ENCODE assay signal across 10 cellular contexts in the genomic region with DNA sequence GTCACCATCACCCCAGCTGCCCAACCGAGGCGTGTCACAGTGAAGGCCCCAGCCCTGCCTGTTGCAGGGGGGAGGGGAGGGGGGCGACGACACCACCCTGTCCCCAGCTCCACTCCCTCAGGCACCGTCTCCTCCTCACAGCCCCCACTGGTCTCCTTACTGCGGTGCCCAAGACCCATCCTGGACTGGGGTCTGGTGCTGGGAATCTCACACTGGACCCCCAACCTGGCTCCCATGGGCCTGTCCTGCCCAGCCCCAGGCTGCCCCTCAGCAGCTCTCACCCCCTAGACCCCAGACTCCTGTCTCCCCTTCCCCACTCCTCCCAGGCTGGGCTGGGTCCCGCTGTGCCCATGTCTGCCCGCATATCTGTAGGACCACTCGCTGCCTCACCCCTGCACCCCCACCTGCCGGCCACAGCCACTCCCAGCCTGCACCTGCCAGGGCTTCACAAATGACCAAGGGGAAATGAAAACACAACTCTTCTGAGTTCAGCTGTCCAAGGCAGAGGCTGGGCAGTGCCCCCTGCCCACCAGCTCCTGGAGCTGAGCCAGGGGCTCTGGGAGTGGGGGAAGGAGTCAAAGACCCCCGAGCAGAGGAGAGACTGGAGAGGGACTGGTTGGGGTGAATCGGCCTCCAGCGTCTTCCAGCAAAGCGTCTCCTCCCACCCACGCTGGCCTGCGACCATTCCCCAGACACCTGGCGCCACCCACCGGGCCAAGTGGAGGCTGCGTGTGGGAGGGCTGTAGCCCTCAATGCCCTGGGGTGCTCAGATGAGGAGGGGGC. TPM values are rescaled to one million over a fixed set of nuclear protein-coding genes. Genes with fewer than 3 reads are reported as not detected.
DNase-seq lines count a peak whose midpoint lies in the region; ATAC-seq, FAIRE-seq and TF ChIP-seq lines count a peak whose summit lies in the region.
"Had no signal": no experiment of that assay in that cellular context is flagged by ENCODE, and none has a peak within 500 bp of the region (broad histone marks: within the 10 kb centered on the region; RNA-seq: fewer than 3 reads in every experiment).

No MANE protein-coding gene starts in this region.

- no peaks in the 10 kb centered on the region for H3K36me3 Mint-ChIP-seq in naive thymus-derived CD4-positive, alpha-beta T cell

- H3K4me1 ChIP-seq in H1 (replicated peaks in 1 of 4; ENCODE audit: control insufficient read depth in 3 of 4, insufficient read depth in 4 of 4, low read length in 3 of 4) = peaks cover 0 to 9% (median 0%) of the 10 kb centered on the region in 4 experiments; a peak in 3 of 7 replicates
- H3K4me1 ChIP-seq in naive thymus-derived CD4-positive, alpha-beta T cell (ENCODE audit: control insufficient read depth in 2 of 2, insufficient read depth in 2 of 2, low read length in 2 of 2) = peaks cover 0 to 9% of the 10 kb centered on the region in 2 donors
- H3K4me1 ChIP-seq in tibial nerve = peaks cover 0 to 43% (median 35%) of the 10 kb centered on the region in 4 donors

- H3K27ac ChIP-seq in H1 (ENCODE audit: low read depth, low read length) (no peak overlapping the region), tibial nerve (no peak overlapping the region)
- no peak overlapping the region for H3K27ac ChIP-seq in naive thymus-derived CD4-positive, alpha-beta T cell (ENCODE audit: low read depth, low read length)
- H3K27ac ChIP-seq: SK-N-MC, skin epidermis had no signal

- no peak overlapping the region for H3K9ac ChIP-seq in H1 (replicated peaks in 1 of 4; ENCODE audit: extremely low read depth in 1 of 4, low read depth in 3 of 4, low read length in 3 of 4)

- H2AFZ ChIP-seq in H1 (ENCODE audit: low read length) = no peak overlapping the region

- H3K23ac ChIP-seq in H1 (ENCODE audit: insufficient read length) = no peak overlapping the region

- FAIRE-seq in H1 (lab: Jason Lieb, UNC) = no peak

- H3K18ac ChIP-seq in H1 (ENCODE audit: extremely low read depth, low read length) = no peak overlapping the region; the same call in 1 of the 2 replicates

- H3K4me2 ChIP-seq in H1 (ENCODE audit: insufficient read depth in 1 of 2, low read depth in 2 of 2, low read length in 2 of 2) = no peak overlapping the region

- H3K36me3 ChIP-seq in H1 (ENCODE audit: control insufficient read depth in 2 of 4, insufficient read depth in 4 of 4, low read length in 3 of 4) = no peaks in the 10 kb centered on the region
- no peaks in the 10 kb centered on the region for H3K36me3 ChIP-seq in naive thymus-derived CD4-positive, alpha-beta T cell (ENCODE audit: control insufficient read depth in 2 of 3, insufficient read depth in 3 of 3, low read length in 3 of 3)
- no peaks in the 10 kb centered on the region for H3K36me3 ChIP-seq in tibial nerve

- no peaks in the 10 kb centered on the region for H3K9me3 ChIP-seq in H1 (ENCODE audit: insufficient read depth in 2 of 2, low read depth in 1 of 2, low read length in 1 of 2)
- H3K9me3 ChIP-seq in naive thymus-derived CD4-positive, alpha-beta T cell (ENCODE audit: control insufficient read depth in 2 of 3, low read length in 3 of 3) = no peaks in the 10 kb centered on the region
- no peaks in the 10 kb centered on the region for H3K9me3 ChIP-seq in tibial nerve

- H4K8ac ChIP-seq in H1 (ENCODE audit: extremely low read depth, insufficient read depth, low read length) = peak overlapping the region; percentile 45; the same call in 1 of the 2 replicates

- CTCF ChIA-PET in H1 (lab: Charles Lee; ENCODE audit: partially characterized antibody) = interaction anchor here (0.7 to 9.6 kb wide), 39 partner anchors 11 to 241 kb away, joined by 3 to 253 read pairs (median 4); a partner anchor contains a TSS
- CTCF ChIA-PET in naive thymus-derived CD4-positive, alpha-beta T cell (lab: Charles Lee) = interaction anchor here (0.6 to 7.0 kb wide), 3 partner anchors 17 to 143 kb away, joined by 3 to 75 read pairs (median 3); no protein-coding TSS in a partner anchor

- H2BK12ac ChIP-seq in H1 (ENCODE audit: low read depth, low read length) = peak overlapping the region; percentile 60; the same call in 1 of the 2 replicates

- H3K79me2 ChIP-seq in H1 (ENCODE audit: control insufficient read depth in 1 of 2, insufficient read depth in 2 of 2, low read length in 2 of 2) = no peaks in the 10 kb centered on the region

- TF ChIP-seq CTCF in H1 (IDR thresholded peaks at IDR 0.05; ENCODE audit: control extremely low read depth in 1 of 3, insufficient read depth in 1 of 3, low read depth in 1 of 3, low read length in 3 of 3) = peak in 2 of 3 experiments; percentile 84 to 93; a peak in 3 of 4 replicates
- peak; percentile 45 to 71 (median 46) for TF ChIP-seq CTCF in tibial nerve (IDR thresholded peaks at IDR 0.05)

- H3K9me3 Mint-ChIP-seq in naive thymus-derived CD4-positive, alpha-beta T cell = peaks cover 0 to 1% (median 0%) of the 10 kb centered on the region in 11 donors

- no peak overlapping the region for H4K5ac ChIP-seq in H1 (ENCODE audit: insufficient read length, low read depth, low read length)

- no peaks in the 10 kb centered on the region for H3K79me1 ChIP-seq in H1 (ENCODE audit: low read depth, low read length)

- no peak overlapping the region for H3K14ac ChIP-seq in H1 (ENCODE audit: insufficient read length)

- H3K23me2 ChIP-seq in H1 (ENCODE audit: low read depth, low read length) = no peaks in the 10 kb centered on the region

- H3K27me3 ChIP-seq in H1 (replicated peaks in 1 of 4; ENCODE audit: control insufficient read depth in 3 of 4, extremely low read depth in 1 of 4, insufficient read depth in 3 of 4, low read length in 3 of 4) = no peaks in the 10 kb centered on the region
- H3K27me3 ChIP-seq in naive thymus-derived CD4-positive, alpha-beta T cell (ENCODE audit: control insufficient read depth in 2 of 2, insufficient read depth in 2 of 2, low read length in 2 of 2) = no peaks in the 10 kb centered on the region
- no peaks in the 10 kb centered on the region for H3K27me3 ChIP-seq in tibial nerve

- peak overlapping the region in 1 of 9 donors; percentile 49 for H3K27ac Mint-ChIP-seq in naive thymus-derived CD4-positive, alpha-beta T cell

- H3K4me1 Mint-ChIP-seq in naive thymus-derived CD4-positive, alpha-beta T cell = peaks cover 0 to 4% (median 0%) of the 10 kb centered on the region in 7 donors

- H2BK120ac ChIP-seq in H1 (replicated peaks; ENCODE audit: low read depth, low read length) = no peak overlapping the region

- H2AK5ac ChIP-seq in H1 (ENCODE audit: low read depth, low read length) = no peak overlapping the region

- no peak overlapping the region for H4K91ac ChIP-seq in H1 (replicated peaks; ENCODE audit: insufficient read length, low read length)

- H3K4me3 ChIP-seq in H1 (ENCODE audit: extremely low read depth in 1 of 4, insufficient read depth in 2 of 4, low read depth in 3 of 4, low read length in 4 of 4) (no peak overlapping the region), tibial nerve (no peak overlapping the region)
- no peak overlapping the region for H3K4me3 ChIP-seq in naive thymus-derived CD4-positive, alpha-beta T cell (ENCODE audit: low read length)
- H3K4me3 ChIP-seq: SK-N-MC, skin epidermis had no signal

- H2BK5ac ChIP-seq in H1 (ENCODE audit: low read depth, low read length) = no peak overlapping the region; the same call in none of the 2 replicates

- no peak overlapping the region for H3K56ac ChIP-seq in H1 (replicated peaks; ENCODE audit: insufficient read length, low read depth, low read length)

- peak overlapping the region; percentile 94 for H3K4ac ChIP-seq in H1 (replicated peaks; ENCODE audit: insufficient read length, low read depth, low read length)

- H3K27me3 Mint-ChIP-seq in naive thymus-derived CD4-positive, alpha-beta T cell = peaks cover 0 to 5% (median 0%) of the 10 kb centered on the region in 5 donors

- no peak for TF ChIP-seq POLR2A in H1 (IDR thresholded peaks at IDR 0.05; ENCODE audit: control extremely low read depth in 1 of 2, low read depth in 2 of 2, low read length in 2 of 2)
- no peak for TF ChIP-seq POLR2A in tibial nerve (IDR thresholded peaks at IDR 0.05)

- TF ChIP-seq EP300 in H1 (IDR thresholded peaks at IDR 0.05; ENCODE audit: borderline replicate concordance in 1 of 2, low read depth in 2 of 2, low read length in 2 of 2) (no peak), tibial nerve (IDR thresholded peaks at IDR 0.05) (no peak)

- H4K20me1 ChIP-seq in H1 (replicated peaks in 1 of 2; ENCODE audit: control insufficient read depth in 1 of 2, insufficient read depth in 2 of 2, low read length in 2 of 2) = peaks cover 0 to 9% of the 10 kb centered on the region in 2 experiments

- ATAC-seq in naive thymus-derived CD4-positive, alpha-beta T cell = peak; percentile 67
- ATAC-seq in HG02840 (IDR thresholded peaks at IDR 0.05; ENCODE audit: low FRiP score, unreplicated experiment) (no peak), HG03175 (IDR thresholded peaks at IDR 0.05; ENCODE audit: unreplicated experiment) (no peak)

- no peak overlapping the region for H3K4me3 Mint-ChIP-seq in naive thymus-derived CD4-positive, alpha-beta T cell

- POLR2A ChIA-PET in H1 (lab: Charles Lee; ENCODE audit: partially characterized antibody) = interaction anchor here (0.7 to 1.2 kb wide), 3 partner anchors 10 to 270 kb away, joined by 3 to 4 read pairs (median 3); no protein-coding TSS in a partner anchor
- POLR2A ChIA-PET in naive thymus-derived CD4-positive, alpha-beta T cell (lab: Charles Lee) = interaction anchor here (1.0 kb wide), 1 partner anchor 143 kb away, joined by 4 read pairs; no protein-coding TSS in a partner anchor

- WGBS in H1 (ENCODE audit: extremely low coverage in 1 of 2, insufficient coverage in 1 of 2, insufficient read length in 1 of 2, insufficient replicate concordance in 2 of 2, low coverage in 1 of 2, low lambda C conversion rate in 2 of 2, missing lambda C conversion rate in 1 of 2), 2 experiments = 62% methylated on average over 18 of the region's 19 CpGs; no CpG with 5 or more reads in 1 of the 2 experiments
- WGBS in tibial nerve, 2 donors = 38 to 40% methylated on average over 18 to 19 of the region's 19 CpGs

- no peak overlapping the region for H2BK15ac ChIP-seq in H1 (ENCODE audit: low read length)

- TF ChIP-seq RAD21 in H1 (IDR thresholded peaks at IDR 0.05 in 1 of 2, conservative IDR thresholded peaks at IDR 0.05 in 1 of 2; ENCODE audit: low read depth in 2 of 2, low read length in 2 of 2) = peak; percentile 93 to 96

- intact Hi-C loops in naive thymus-derived CD4-positive, alpha-beta T cell (cut with micrococcal nuclease) = loop anchor here (2.0 to 5.0 kb wide), 4 partner anchors 15 to 318 kb away; a partner anchor contains a TSS

- DNase-seq in ELR (ENCODE audit: low read depth) (peak; percentile 56), NCI-H146 treated with DMSO at 0.1 percent for 48 hours (lab: John Stamatoyannopoulos, UW; ENCODE audit: unreplicated experiment) (peak; percentile 19), H1 (ENCODE audit: low read depth in 1 of 2, low spot score in 2 of 2) (peak; percentile 36 to 88), tibial nerve (ENCODE audit: low spot score in 2 of 2) (peak in 1 of 2 donors; percentile 34)
- DNase-seq in activated CD4-positive, alpha-beta T cell treated with anti-CD3 and anti-CD28 coated beads, Interleukin-2, amount 50 U/mL, for 1 hour = peak; percentile 62
- peak; percentile 31 to 68 (median 59) for DNase-seq in naive thymus-derived CD4-positive, alpha-beta T cell

- no peak overlapping the region for H2BK20ac ChIP-seq in H1 (ENCODE audit: low read length)

RNA-seq across cellular contexts. Expression of a gene that starts 32.6 kb away (rescaled TPM):
- 37.8 and 39.8 TPM in 2 replicates for total RNA-seq in H1 (2021; fragmentation: NEBNext Ultra II Directional; extraction: Animal tissue kit (Norgen Biotek cat#: 25700))
- polyA plus RNA-seq in H1 (2011; rRNA removed) = 53.4 and 82.5 TPM in 2 replicates
- 63.0 TPM for polyA plus RNA-seq in H1 (2011; cell fraction: cytosol; rRNA removed)
- 82.5 TPM for polyA plus RNA-seq in H1 (2011; cell fraction: nucleus; rRNA removed)
- 17.3 to 46.4 TPM (median 40.7 TPM) in 4 replicates for polyA plus RNA-seq in H1 (2012, experiment 1 of 2)
- polyA plus RNA-seq in H1 (2012, experiment 2 of 2) = 43.2 TPM
- polyA plus RNA-seq in H1 (2013, experiment 1 of 2) = 66.8 TPM
- polyA plus RNA-seq in H1 (2013, experiment 2 of 2) = 68.8 TPM
- polyA minus RNA-seq in H1 (2011; rRNA and poly(A)+ RNA removed) = 7.2 and 9.3 TPM in 2 replicates
- 30.7 TPM for polyA minus RNA-seq in H1 (2011; cell fraction: cytosol; rRNA and poly(A)+ RNA removed)
- polyA minus RNA-seq in H1 (2011; cell fraction: nucleus; rRNA and poly(A)+ RNA removed) = 12.8 TPM
- 1 to 10 TPM in 1 of 5 experiments, under 1 TPM in 2, not detected in 2; 0.56 to 2.3 (median 0.97) TPM for total RNA-seq in naive thymus-derived CD4-positive, alpha-beta T cell
- not detected for polyA plus RNA-seq in naive thymus-derived CD4-positive, alpha-beta T cell
- 100 to 1,000 TPM in 3 of 4 donors, 10 to 100 TPM in 1; 95.2 to 229 (median 179) TPM for total RNA-seq in tibial nerve

RNA-seq across cellular contexts. Expression of a gene that starts 57.2 kb away (rescaled TPM):
- total RNA-seq in H1 (2021; fragmentation: NEBNext Ultra II Directional; extraction: Animal tissue kit (Norgen Biotek cat#: 25700)) = 30.5 and 31.6 TPM in 2 replicates
- 37.6 and 52.1 TPM in 2 replicates for polyA plus RNA-seq in H1 (2011; rRNA removed)
- polyA plus RNA-seq in H1 (2011; cell fraction: cytosol; rRNA removed) = 36.0 TPM
- 44.9 TPM for polyA plus RNA-seq in H1 (2011; cell fraction: nucleus; rRNA removed)
- 16.4 to 27.5 TPM (median 25.2 TPM) in 4 replicates for polyA plus RNA-seq in H1 (2012, experiment 1 of 2)
- 26.0 TPM for polyA plus RNA-seq in H1 (2012, experiment 2 of 2)
- 32.4 TPM for polyA plus RNA-seq in H1 (2013, experiment 1 of 2)
- polyA plus RNA-seq in H1 (2013, experiment 2 of 2) = 37.1 TPM
- 9.3 and 15.5 TPM in 2 replicates for polyA minus RNA-seq in H1 (2011; rRNA and poly(A)+ RNA removed)
- 19.5 TPM for polyA minus RNA-seq in H1 (2011; cell fraction: cytosol; rRNA and poly(A)+ RNA removed)
- polyA minus RNA-seq in H1 (2011; cell fraction: nucleus; rRNA and poly(A)+ RNA removed) = 12.9 TPM
- 10 to 100 TPM in 2 of 5 experiments, 1 to 10 TPM in 3; 2.3 to 20.6 (median 8.5) TPM for total RNA-seq in naive thymus-derived CD4-positive, alpha-beta T cell
- 10 to 100 TPM; 12.0 to 13.1 TPM for polyA plus RNA-seq in naive thymus-derived CD4-positive, alpha-beta T cell
- 100 to 1,000 TPM in 3 of 4 donors, 10 to 100 TPM in 1; 79.6 to 292 (median 151) TPM for total RNA-seq in tibial nerve

Comparison
In these comparisons a context has a peak if more than half of its experiments do, and no peak if none do; other contexts are left out.
1. RNA of a gene that starts 32.6 kb away (total RNA-seq): 95.2 to 229 TPM in tibial nerve and 37.8 to 39.8 TPM in H1; 0.56 to 2.3 TPM in naive thymus-derived CD4-positive, alpha-beta T cell; every median in the first group is over 10 times any median in the second.